26 cellular contexts compared by ENCODE assay signal in genomic region chr22:44164031-44164430, GRCh38. TPM values are rescaled to one million over a fixed set of nuclear protein-coding genes. Genes with fewer than 3 reads are reported as not detected.
"Had no signal": no experiment of that assay in that cellular context is flagged by ENCODE, and none has a peak within 500 bp of the region (broad histone marks: within the 10 kb centered on the region; RNA-seq: fewer than 3 reads in every experiment).

No MANE protein-coding gene starts in this region.

- ATAC-seq: activated T-helper 17 cell treated with anti-CD3 and anti-CD28 coated beads, Interleukin-2, amount 50 U/mL, for 72 hours; Panc1; SK-N-SH treated with all-trans-retinoic acid at 6 μM for 48 hours had no signal

- H3K4me3 ChIP-seq: cardiac muscle cell, SJSA1 had no signal

- H3K36me3 ChIP-seq: brain microvascular endothelial cell, cardiac muscle cell, SJSA1 had no signal

- H3K27ac ChIP-seq: brain microvascular endothelial cell, cardiac muscle cell, KMS-11, SJSA1 had no signal

- DNase-seq: activated CD4-positive, alpha-beta memory T cell treated with anti-CD3 and anti-CD28 coated beads for 36 hours; activated CD4-positive, alpha-beta T cell treated with anti-CD3 and anti-CD28 coated beads, Interleukin-2, amount 10 ng/mL, durations not matched to agents 7 days and 5 days; activated CD4-positive, CD25-positive, alpha-beta regulatory T cell; activated CD8-positive, alpha-beta memory T cell treated with anti-CD3 and anti-CD28 coated beads for 24 hours; activated gamma-delta T cell; activated naive CD4-positive, alpha-beta T cell treated with anti-CD3 and anti-CD28 coated beads for 36 hours; activated naive CD8-positive, alpha-beta T cell treated with anti-CD3 and anti-CD28 coated beads for 36 hours; activated T-cell treated with anti-CD3 and anti-CD28 coated beads for 4 hours; activated T-cell treated with anti-CD3 and anti-CD28 coated beads, Interleukin-2, amount 50 U/mL, for 48 hours; brain microvascular endothelial cell; NCI-H1092; NCI-H1417 treated with DMSO at 0.1 percent for 48 hours; NCI-H1694 treated with DMSO at 0.1 percent for 48 hours; NCI-H2029 treated with DMSO at 0.1 percent for 48 hours; NCI-H510A treated with DMSO at 0.1 percent for 48 hours; NCI-H69; NK-92 treated with Interleukin-12 subunit alpha and Interleukin-12 subunit beta, amount 100 ng/mL, for 24 hours; OCI-M1; RPMI8226; SHP77 had no signal

- H3K27me3 ChIP-seq: brain microvascular endothelial cell, cardiac muscle cell, SJSA1 had no signal

- H3K9me3 ChIP-seq: SJSA1 had no signal

RNA-seq across cellular contexts. Expression of gene PARVG, which starts 16.7 kb away (rescaled TPM):
- total RNA-seq: SJSA1 had no signal
- polyA plus RNA-seq: cardiac muscle cell had no signal
